In the genomic region with DNA sequence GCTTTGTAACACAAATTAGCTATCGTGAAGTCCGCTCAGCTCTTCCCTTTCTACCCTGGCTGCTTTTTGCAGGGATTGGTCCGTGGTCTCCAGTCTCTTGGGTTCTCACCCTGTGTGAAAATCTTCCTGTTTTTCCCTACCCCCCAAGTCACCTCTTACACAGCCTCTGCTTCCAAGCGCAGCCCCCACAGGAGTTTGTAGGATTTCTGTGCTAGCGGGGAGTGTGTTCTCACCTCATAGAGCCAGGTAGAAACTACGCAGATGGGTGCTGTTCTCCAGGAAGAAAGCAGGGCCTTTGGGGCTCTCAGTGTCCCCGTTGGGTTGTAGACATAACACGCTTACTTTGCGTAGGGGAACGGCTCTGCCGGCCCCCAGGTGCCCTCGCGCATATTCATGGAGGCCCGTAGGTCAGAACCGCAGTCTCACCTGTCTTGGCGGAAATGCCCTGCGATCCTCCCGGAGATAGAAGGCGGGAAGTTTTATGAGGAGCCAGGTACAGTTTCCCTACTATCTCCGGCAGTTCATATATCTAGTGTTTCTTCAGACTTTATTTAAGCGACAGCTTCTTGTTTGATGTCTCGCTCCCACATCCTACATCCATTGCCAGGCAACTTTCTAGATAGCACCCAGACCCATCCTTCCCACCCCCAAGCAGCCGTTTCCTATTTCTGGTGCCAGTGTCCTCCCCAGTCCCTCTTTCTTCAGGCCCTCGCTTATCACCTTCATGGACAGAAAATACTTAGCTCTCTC, we compare ENCODE assay signal across 8 cellular contexts. TPM values are rescaled to one million over a fixed set of nuclear protein-coding genes. Genes with fewer than 3 reads are reported as not detected.
DNase-seq lines count a peak whose midpoint lies in the region; ATAC-seq, FAIRE-seq and TF ChIP-seq lines count a peak whose summit lies in the region.
"Not testable (repeated sequence)": the region's sequence is repeated elsewhere in the genome, so short reads cannot be mapped to it uniquely, and the experiment has no call there.

No MANE protein-coding gene starts in this region.

- not testable (repeated sequence) for TF ChIP-seq RAD21 in K562 (CRISPR knock-in tag; conservative IDR thresholded peaks at IDR 0.05 in 1 of 2, IDR thresholded peaks at IDR 0.05 in 1 of 2)

- peak; percentile 87 for DNase-seq in HS-27A (ENCODE audit: low read depth)
- peak; percentile 68 for DNase-seq in NCI-H748 (lab: John Stamatoyannopoulos, UW; ENCODE audit: unreplicated experiment)
- DNase-seq in activated CD4-positive, CD25-positive, alpha-beta regulatory T cell treated with anti-CD3 and anti-CD28 coated beads, Interleukin-2, amount 50 U/mL, for 16 hours (ENCODE audit: low read depth, low spot score) = peak; percentile 67
- DNase-seq in K562 (ENCODE audit: extremely low read depth in 1 of 4, low spot score in 3 of 4) = peak; percentile 21 to 89 (median 42)
- not testable (repeated sequence) for DNase-seq in iPS DF 6.9 (ENCODE audit: low read depth, low spot score); tibial nerve (ENCODE audit: low spot score in 2 of 2)
- peak; percentile 46 for DNase-seq in renal cortical epithelial cell (ENCODE audit: low read depth)

- peaks cover 6 to 16% of the 10 kb centered on the region in 2 experiments; a peak in 3 of 5 replicates for H3K4me1 ChIP-seq in K562 (replicated peaks in 1 of 2; ENCODE audit: control insufficient read depth in 2 of 2, insufficient read depth in 2 of 2, low read length in 2 of 2)
- not testable (repeated sequence) for H3K4me1 ChIP-seq in iPS DF 6.9 (ENCODE audit: control insufficient read depth, insufficient read depth, low read length)
- H3K4me1 ChIP-seq in tibial nerve = peaks cover 0 to 12% (median 0%) of the 10 kb centered on the region in 4 donors

- peak; percentile 27 for ATAC-seq in K562

- TF ChIP-seq POLR2A in K562 (conservative IDR thresholded peaks at IDR 0.05); tibial nerve (IDR thresholded peaks at IDR 0.05): not testable (repeated sequence)

- H3K4me3 ChIP-seq in K562 (peak overlapping the region; percentile 23), iPS DF 6.9 (ENCODE audit: low read length) (peak overlapping the region; percentile 22; the same call in 1 of the 2 replicates), tibial nerve (peak overlapping the region in 2 of 4 donors; percentile 10 to 33)

- not testable (repeated sequence) for H3K9me3 ChIP-seq in K562 (replicated peaks; ENCODE audit: control insufficient read depth, insufficient read depth, low read depth, low read length); iPS DF 6.9 (ENCODE audit: control insufficient read depth, insufficient read depth, low read length); tibial nerve

- not testable (repeated sequence) for TF ChIP-seq CTCF in K562 (IDR thresholded peaks at IDR 0.05 in 2 of 3, conservative IDR thresholded peaks at IDR 0.05 in 1 of 3; ENCODE audit: insufficient read depth in 2 of 3, low read depth in 1 of 3, low read length in 3 of 3); tibial nerve (IDR thresholded peaks at IDR 0.05)

- POLR2A ChIA-PET in K562 (lab: Yijun Ruan, JAX) = interaction anchor here (0.6 to 2.5 kb wide), 15 partner anchors 9 to 661 kb away, joined by 3 to 71 read pairs (median 4); a partner anchor contains a TSS

- in situ Hi-C loops in K562 (cut with MboI) = loop anchor here (5.0 kb wide), 1 partner anchor 154 kb away; a partner anchor contains a TSS

- H3K27ac ChIP-seq in K562 (ENCODE audit: extremely low read depth, low read depth, low read length) = peak overlapping the region; percentile 75
- H3K27ac ChIP-seq in iPS DF 6.9 (ENCODE audit: low read length) = not testable (repeated sequence)
- H3K27ac ChIP-seq in tibial nerve = peak overlapping the region; percentile 87 to 95 (median 90)

- intact Hi-C loops in K562 (cut with micrococcal nuclease) = loop anchor here (1.0 kb wide), 1 partner anchor 9 kb away; no protein-coding TSS in a partner anchor

- not testable (repeated sequence) for H3K36me3 ChIP-seq in K562 (ENCODE audit: control insufficient read depth, insufficient read depth, low read length); iPS DF 6.9 (ENCODE audit: control insufficient read depth, insufficient read depth, low read length); tibial nerve

- not testable (repeated sequence) for H3K27me3 ChIP-seq in K562 (ENCODE audit: control insufficient read depth in 2 of 2, insufficient read depth in 2 of 2, low read length in 2 of 2); iPS DF 6.9 (ENCODE audit: control insufficient read depth, insufficient read depth, low read length); tibial nerve

- not testable (repeated sequence) for H3K79me2 ChIP-seq in K562 (ENCODE audit: control insufficient read depth, insufficient read depth, low read length)

- not testable (repeated sequence) for BruUV-seq in K562 (replicated peaks; lab: Mats Ljungman, UMichigan)

- WGBS in K562 (ENCODE audit: insufficient coverage, low coverage, missing lambda C conversion rate) = 2% methylated on average over 22 of the region's 24 CpGs
- no CpG with 5 or more reads among the region's 24 CpGs for WGBS in iPS DF 6.9 (ENCODE audit: insufficient coverage, insufficient read length)
- WGBS in tibial nerve, 2 donors = 23 to 24% methylated on average over 24 of the region's 24 CpGs

- not testable (repeated sequence) for H4K20me1 ChIP-seq in K562 (replicated peaks; ENCODE audit: control insufficient read depth, insufficient read depth, low read length)

- H3K9ac ChIP-seq in K562 (ENCODE audit: insufficient read depth in 1 of 2, low read depth in 2 of 2, low read length in 2 of 2) = peak overlapping the region; percentile 64 to 74; a peak in 3 of 4 replicates

- H3K4me2 ChIP-seq in K562 (ENCODE audit: insufficient read depth, low read length) = peak overlapping the region; percentile 81

- H3K9me1 ChIP-seq in K562 (ENCODE audit: control insufficient read depth, insufficient read depth, low read length) = not testable (repeated sequence)

- not testable (repeated sequence) for TF ChIP-seq EP300 in K562 (IDR thresholded peaks at IDR 0.05; ENCODE audit: low read length); tibial nerve (IDR thresholded peaks at IDR 0.05)

- peak; percentile 96 for FAIRE-seq in G401.6 (lab: Jason Lieb, UNC)
- FAIRE-seq in K562 (lab: Jason Lieb, UNC) = peak; percentile 61

- H2AFZ ChIP-seq in K562 (ENCODE audit: low read depth, low read length) = peak overlapping the region; percentile 84

- CTCF ChIA-PET in K562 (lab: Yijun Ruan, JAX; ENCODE audit: low intra/inter-chr PET ratio) = not testable (repeated sequence)

TF ChIP-seq in K562, 482 proteins besides CTCF, POLR2A, EP300 and RAD21 (continues in another document):
- TF ChIP-seq CXXC5 (CRISPR knock-in tag; IDR thresholded peaks at IDR 0.05) = peak; percentile 52
- TF ChIP-seq CHD2 (IDR thresholded peaks at IDR 0.05; ENCODE audit: low read depth, low read length) = peak; percentile 33; the same call in 1 of the 2 replicates
- 0 out of 2 replicates have a peak, but pooled peaks have one; percentile 7 for TF ChIP-seq ELF1 (tag; IDR thresholded peaks at IDR 0.05)

RNA-seq across cellular contexts. Expression of a gene that starts 0.7 kb away (rescaled TPM):
- under 0.01 TPM in 2 replicates for total RNA-seq in K562 (2011; cell fraction: chromatin; rRNA removed; ENCODE audit: low replicate concordance)
- under 0.01 and 21,200 TPM in 2 replicates for total RNA-seq in K562 (2011; cell fraction: nucleolus; rRNA removed)
- under 0.01 and 24,158 TPM in 2 replicates for total RNA-seq in K562 (2011; cell fraction: nucleoplasm; rRNA removed)
- total RNA-seq in K562 (2014; rRNA removed) (under 0.01 TPM in 2 replicates), K562 (2014; rRNA removed; fragmentation: Illumina TruSeq; extraction: Trizol) (28,565 and 32,823 TPM in 2 replicates), K562 (2015; rRNA removed; fragmentation: Illumina TruSeq; extraction: Trizol) (20,456 and 27,045 TPM in 2 replicates), K562 (2021) (2,231 and 2,538 TPM in 2 replicates), renal cortical epithelial cell (under 0.01 TPM in 2 replicates), tibial nerve (under 1 TPM; under 0.01 TPM)
- polyA plus RNA-seq in K562 (2011; rRNA removed) (83.9 TPM in 1 of 2 replicates, not detected in the other), K562 (2014; fragmentation: Illumina TruSeq; extraction: Trizol) (not detected in 2 replicates), K562 (2014; fragmentation: Nextera tagmentation; extraction: Ambion mirVana) (1 to 10 TPM in 1 of 2 experiments, not detected in 1; 3.0 TPM), K562 (2014; rRNA removed) (not detected in 2 replicates)
- polyA plus RNA-seq in K562 (2011; cell fraction: cytosol; rRNA removed) = under 0.01 TPM in 1 of 2 replicates, not detected in the other
- under 0.01 and 1,424 TPM in 2 replicates for polyA plus RNA-seq in K562 (2011; cell fraction: nucleus; rRNA removed)
- 25.1 TPM in 1 of 2 replicates, not detected in the other for polyA plus RNA-seq in K562 (2012)
- polyA minus RNA-seq in K562 (2011; rRNA and poly(A)+ RNA removed) = 10,756 and 20,531 TPM in 2 replicates
- polyA minus RNA-seq in K562 (2011; cell fraction: cytosol; rRNA and poly(A)+ RNA removed) = 58,964 and 66,171 TPM in 2 replicates
- polyA minus RNA-seq in K562 (2011; cell fraction: nucleus; rRNA and poly(A)+ RNA removed) = 66,769 and 85,880 TPM in 2 replicates

RNA-seq across cellular contexts. Expression of a gene that starts 25.2 kb away (rescaled TPM):
- total RNA-seq in K562 (2011; cell fraction: chromatin; rRNA removed; ENCODE audit: low replicate concordance) = 51.0 and 132 TPM in 2 replicates
- total RNA-seq in K562 (2011; cell fraction: nucleolus; rRNA removed) = 69.0 and 78.0 TPM in 2 replicates
- 84.0 and 111 TPM in 2 replicates for total RNA-seq in K562 (2011; cell fraction: nucleoplasm; rRNA removed)
- total RNA-seq in K562 (2014; rRNA removed) (6.3 and 9.7 TPM in 2 replicates), K562 (2014; rRNA removed; fragmentation: Illumina TruSeq; extraction: Trizol) (1.9 and 3.0 TPM in 2 replicates), K562 (2015; rRNA removed; fragmentation: Illumina TruSeq; extraction: Trizol) (7.3 and 7.6 TPM in 2 replicates), K562 (2021) (9.3 and 10.4 TPM in 2 replicates), renal cortical epithelial cell (5.2 and 15.4 TPM in 2 replicates), tibial nerve (100 to 1,000 TPM in 1 of 4 donors, 10 to 100 TPM in 3; 22.3 to 164 (median 68.4) TPM)
- polyA plus RNA-seq in K562 (2011; rRNA removed) (8.6 and 15.2 TPM in 2 replicates), K562 (2014; fragmentation: Illumina TruSeq; extraction: Trizol) (7.8 and 8.4 TPM in 2 replicates), K562 (2014; fragmentation: Nextera tagmentation; extraction: Ambion mirVana) (under 1 TPM; 0.17 TPM), K562 (2014; rRNA removed) (14.4 and 15.4 TPM in 2 replicates)
- 5.8 and 6.7 TPM in 2 replicates for polyA plus RNA-seq in K562 (2011; cell fraction: cytosol; rRNA removed)
- polyA plus RNA-seq in K562 (2011; cell fraction: nucleus; rRNA removed) = 80.5 and 99.7 TPM in 2 replicates
- 10.2 and 16.9 TPM in 2 replicates for polyA plus RNA-seq in K562 (2012)
- polyA minus RNA-seq in K562 (2011; rRNA and poly(A)+ RNA removed) = 5.7 and 7.6 TPM in 2 replicates
- polyA minus RNA-seq in K562 (2011; cell fraction: cytosol; rRNA and poly(A)+ RNA removed) = 2.3 and 2.7 TPM in 2 replicates
- polyA minus RNA-seq in K562 (2011; cell fraction: nucleus; rRNA and poly(A)+ RNA removed) = 14.9 and 19.0 TPM in 2 replicates
